In the genomic region with DNA sequence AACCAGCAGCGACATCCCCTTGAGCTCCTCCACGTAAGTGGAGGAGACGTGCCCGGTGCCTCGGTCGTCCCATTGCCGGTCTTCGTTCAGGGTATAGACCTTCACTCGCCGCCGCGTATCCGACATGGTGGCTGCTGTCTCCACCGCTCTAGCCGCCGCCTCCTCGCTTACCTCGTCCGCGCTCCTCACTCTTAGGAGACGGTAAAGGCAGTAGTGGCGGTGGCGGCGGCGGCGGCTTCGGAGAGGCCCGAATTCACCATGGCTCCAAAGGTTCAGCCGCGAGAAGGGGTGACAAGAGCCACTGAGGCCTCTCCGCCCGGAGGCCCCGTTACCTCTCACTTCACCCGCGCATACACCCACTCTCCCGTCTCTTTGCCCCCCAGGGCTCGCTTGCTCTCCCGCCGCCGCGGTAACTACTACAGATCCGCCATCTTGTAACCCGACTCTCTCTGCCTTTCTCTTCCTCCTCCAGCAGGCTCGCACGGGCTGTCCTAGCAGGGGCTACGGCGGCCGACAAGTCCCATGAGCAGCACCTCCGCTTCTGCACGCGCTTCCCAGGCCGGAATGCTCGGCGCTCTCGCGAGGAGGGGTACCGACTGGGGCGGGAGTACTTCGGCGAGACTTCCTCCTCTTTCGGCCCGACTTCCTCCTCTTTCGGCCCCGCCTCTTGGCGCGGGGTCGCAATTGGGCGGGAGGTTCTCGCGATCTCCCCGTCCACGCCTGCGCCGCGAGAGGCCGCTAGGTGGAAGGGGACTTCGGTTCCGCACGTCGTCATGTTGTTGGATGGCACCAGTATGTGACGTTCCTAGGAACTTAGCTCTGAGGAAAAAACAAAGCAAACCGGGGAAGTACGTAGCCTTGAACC, we compare ENCODE assay signal across 8 cellular contexts. TPM values are rescaled to one million over a fixed set of nuclear protein-coding genes. Genes with fewer than 3 reads are reported as not detected.
DNase-seq lines count a peak whose midpoint lies in the region; ATAC-seq, FAIRE-seq and TF ChIP-seq lines count a peak whose summit lies in the region.

Gene PPP4R3B, minus strand, starts transcription at position 463 of the 865 bp plus-strand sequence. Its CDS starts 337 bp downstream, at position 126.

- H3K4me1 ChIP-seq in BLaER1: peaks cover 48% of the 10 kb centered on the region

- no peaks in the 10 kb centered on the region for H3K27me3 ChIP-seq in BLaER1

- intact Hi-C loops in left colon (cut with DNase I, micrococcal nuclease): no loop called here

- TF ChIP-seq CTCF in coronary artery (IDR thresholded peaks at IDR 0.05): no peak

- FAIRE-seq in GM19239 (lab: Jason Lieb, UNC): peak; percentile 98

- H3K9ac ChIP-seq in BLaER1: peak within 1 kb of the TSS; percentile 100

- H3K27ac ChIP-seq in BLaER1: peak within 1 kb of the TSS; percentile 100
- H3K27ac ChIP-seq in coronary artery: peak within 1 kb of the TSS; percentile 96

- DNase-seq in GM19239 (ENCODE audit: insufficient read length, low spot score): peak; percentile 74
- DNase-seq in NCI-H524 (lab: John Stamatoyannopoulos, UW): peak; percentile 99 to 100
- peak; percentile 97 for DNase-seq in activated CD4-positive, alpha-beta T cell treated with anti-CD3 and anti-CD28 coated beads for 4 hours
- peak; percentile 100 for DNase-seq in coronary artery (ENCODE audit: low spot score)
- peak; percentile 98 to 100 for DNase-seq in left colon
- DNase-seq in stimulated activated CD4-positive, alpha-beta T cell treated with anti-CD3 and anti-CD28 coated beads, Interleukin-1b, Interleukin-23, amount 100 ng/mL, for 48 hours: peak; percentile 99

- H3K4me2 ChIP-seq in BLaER1: peak within 1 kb of the TSS; percentile 96

- ATAC-seq in HG03457 (IDR thresholded peaks at IDR 0.05; ENCODE audit: unreplicated experiment): peak; percentile 77
- peak; percentile 91 for ATAC-seq in left colon

- H4K20me1 ChIP-seq in BLaER1: peaks cover 81% of the 10 kb centered on the region

- H3K4me3 ChIP-seq in BLaER1 (peak within 1 kb of the TSS; percentile 97), coronary artery (peak within 1 kb of the TSS; percentile 80)

- peaks cover 47% of the 10 kb centered on the region for H3K36me3 ChIP-seq in BLaER1

- no peaks in the 10 kb centered on the region for H3K9me3 ChIP-seq in BLaER1

RNA-seq across cellular contexts. Expression of gene PPP4R3B, which starts in this region (rescaled TPM):
- 10 to 100 TPM; 59.0 to 64.7 TPM for total RNA-seq in left colon

Comparison
In these comparisons a context has a peak if more than half of its experiments do, and no peak if none do; other contexts are left out.
1. Peak in every context shown above with its lines: DNase-seq, ATAC-seq, H3K4me3 ChIP-seq and H3K27ac ChIP-seq.